ENCODE assay signal across 14 cellular contexts in genomic region chr17:64358261-64358788, GRCh38. TPM values are rescaled to one million over a fixed set of nuclear protein-coding genes. Genes with fewer than 3 reads are reported as not detected.
DNase-seq lines count a peak whose midpoint lies in the region; ATAC-seq and TF ChIP-seq lines count a peak whose summit lies in the region.
"Had no signal": no experiment of that assay in that cellular context is flagged by ENCODE, and none has a peak within 500 bp of the region (broad histone marks: within the 10 kb centered on the region; RNA-seq: fewer than 3 reads in every experiment).

No MANE protein-coding gene starts in this region.

- peaks cover 9 to 45% (median 25%) of the 10 kb centered on the region in 3 donors for H3K36me3 Mint-ChIP-seq in immature natural killer cell

- no peak overlapping the region for H3K4me3 ChIP-seq in left lung
- H3K4me3 ChIP-seq: HAP-1 had no signal

- peak; percentile 94 for DNase-seq in DMS153 (lab: John Stamatoyannopoulos, UW)
- peak; percentile 93 for DNase-seq in NCI-H1105 treated with DMSO at 0.1 percent for 48 hours (lab: John Stamatoyannopoulos, UW)
- peak; percentile 98 for DNase-seq in NCI-H69 (lab: John Stamatoyannopoulos, UW)
- peak in 1 of 2 donors; percentile 21 for DNase-seq in left lung
- DNase-seq in superior temporal gyrus (ENCODE audit: extremely low spot score), result no peak
- DNase-seq in immature natural killer cell, result no peak
- no peak for DNase-seq in stimulated activated CD4-positive, alpha-beta T cell treated with anti-CD3 and anti-CD28 coated beads, Interleukin-4, amount 100 ng/mL, for 24 hours
- DNase-seq: activated CD4-positive, alpha-beta T cell treated with anti-CD3 and anti-CD28 coated beads, Interleukin-2, amount 50 U/mL, for 4 hours; activated naive CD4-positive, alpha-beta T cell; CD4-positive, CD25-positive, alpha-beta regulatory T cell; NCI-H526 treated with DMSO at 0.1 percent for 48 hours had no signal

- ATAC-seq in left lung (no peak), HG03457 (IDR thresholded peaks at IDR 0.05; ENCODE audit: unreplicated experiment) (no peak)
- ATAC-seq: stimulated activated memory B cell treated with anti-CD40 and anti-IgM and Interleukin-4, amounts not matched to agents 10 μg/mL and 1 μg/mL and 100 μg/mL, for 72 hours had no signal

- peak overlapping the region in 1 of 6 donors; percentile 11 for H3K27ac Mint-ChIP-seq in immature natural killer cell
- H3K27ac Mint-ChIP-seq: CD4-positive, CD25-positive, alpha-beta regulatory T cell; stimulated activated memory B cell treated with anti-CD40 and anti-IgM and Interleukin-4, amounts not matched to agents 10 μg/mL and 1 μg/mL and 100 μg/mL, for 72 hours had no signal

- H3K27ac ChIP-seq in left lung, result peak overlapping the region; percentile 33 to 53

- no peak overlapping the region for H3K4me3 Mint-ChIP-seq in immature natural killer cell
- H3K4me3 Mint-ChIP-seq: CD4-positive, CD25-positive, alpha-beta regulatory T cell; stimulated activated memory B cell treated with anti-CD40 and anti-IgM and Interleukin-4, amounts not matched to agents 10 μg/mL and 1 μg/mL and 100 μg/mL, for 72 hours had no signal

- H3K9me3 ChIP-seq in left lung, result no peaks in the 10 kb centered on the region
- H3K9me3 ChIP-seq: HAP-1 had no signal

- no peak for TF ChIP-seq CTCF in left lung (IDR thresholded peaks at IDR 0.05)

- H3K36me3 ChIP-seq in left lung, result peaks cover 0 to 49% of the 10 kb centered on the region in 2 donors
- H3K36me3 ChIP-seq: HAP-1 had no signal

- no peaks in the 10 kb centered on the region for H3K9me3 Mint-ChIP-seq in immature natural killer cell
- H3K9me3 Mint-ChIP-seq: CD4-positive, CD25-positive, alpha-beta regulatory T cell; stimulated activated memory B cell treated with anti-CD40 and anti-IgM and Interleukin-4, amounts not matched to agents 10 μg/mL and 1 μg/mL and 100 μg/mL, for 72 hours had no signal

- H3K4me1 Mint-ChIP-seq in immature natural killer cell, result peaks cover 9 to 24% of the 10 kb centered on the region in 2 donors

- no peaks in the 10 kb centered on the region for H3K27me3 ChIP-seq in left lung

- peaks cover 0 to 7% (median 1%) of the 10 kb centered on the region in 3 donors for H3K27me3 Mint-ChIP-seq in immature natural killer cell (ENCODE audit: low read depth in 3 of 3)
- H3K27me3 Mint-ChIP-seq: stimulated activated memory B cell treated with anti-CD40 and anti-IgM and Interleukin-4, amounts not matched to agents 10 μg/mL and 1 μg/mL and 100 μg/mL, for 72 hours had no signal

- intact Hi-C loops in left lung (cut with DNase I), result no loop called here

- peaks cover 26 to 88% of the 10 kb centered on the region in 2 donors for H3K4me1 ChIP-seq in left lung
- H3K4me1 ChIP-seq: HAP-1 had no signal

RNA-seq across cellular contexts. Expression of gene PECAM1, which starts 32.3 kb away (rescaled TPM):
- 100 to 1,000 TPM; 308 to 476 TPM for total RNA-seq in left lung
- 10 to 100 TPM; 39.2 to 60.8 (median 53.4) TPM for polyA plus RNA-seq in immature natural killer cell

Comparison
In these comparisons a context has a peak if more than half of its experiments do, and no peak if none do; other contexts are left out.
1. DNase-seq: peak in DMS153 (single experiment), NCI-H1105 treated with DMSO at 0.1 percent for 48 hours (single experiment) and NCI-H69 (single experiment); none in superior temporal gyrus (single experiment), immature natural killer cell (0 of 3) and stimulated activated CD4-positive, alpha-beta T cell treated with anti-CD3 and anti-CD28 coated beads, Interleukin-4, amount 100 ng/mL, for 24 hours (single experiment).